20 cellular contexts compared by ENCODE assay signal in the genomic region with DNA sequence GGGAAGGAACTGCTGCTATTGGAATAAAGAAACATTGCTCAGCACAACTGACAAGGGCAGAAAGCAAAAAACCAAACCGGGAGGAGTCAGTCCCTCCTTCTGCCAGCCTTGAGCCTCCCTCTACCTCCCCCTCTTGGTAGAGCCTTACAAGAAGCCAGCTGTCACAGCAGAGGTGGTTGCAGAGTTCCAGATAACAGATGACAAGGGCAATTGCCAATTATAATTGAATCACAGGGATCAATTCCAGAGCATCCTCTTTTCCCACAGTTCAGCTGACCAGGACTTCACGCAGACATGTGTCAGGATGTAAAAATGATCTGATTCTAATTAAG.
A peak's percentile ranks its signal among the peaks of the same experiment; 100 is the strongest.
DNase-seq lines count a peak whose midpoint lies in the region; ATAC-seq and TF ChIP-seq lines count a peak whose summit lies in the region.
"Had no signal": no experiment of that assay in that cellular context is flagged by ENCODE, and none has a peak within 500 bp of the region (broad histone marks: within the 10 kb centered on the region; RNA-seq: fewer than 3 reads in every experiment).

No MANE protein-coding gene starts in this region.

- no peaks in the 10 kb centered on the region for H3K36me3 Mint-ChIP-seq in MCF 10A (ENCODE audit: insufficient read depth, unreplicated experiment)
- H3K36me3 Mint-ChIP-seq: mesothelial cell of epicardium; stimulated activated memory B cell treated with anti-CD40 and anti-IgM and Interleukin-4, amounts not matched to agents 10 μg/mL and 1 μg/mL and 100 μg/mL, for 72 hours had no signal

- no peak for ATAC-seq in left ventricle myocardium superior
- ATAC-seq in HG03095 (IDR thresholded peaks at IDR 0.05; ENCODE audit: unreplicated experiment): no peak
- ATAC-seq: gastroesophageal sphincter; pancreas; stimulated activated memory B cell treated with anti-CD40 and anti-IgM and Interleukin-4, amounts not matched to agents 10 μg/mL and 1 μg/mL and 100 μg/mL, for 72 hours had no signal

- CTCF ChIA-PET in MCF 10A (lab: Yijun Ruan, JAX) (interaction anchor here (0.6 to 0.7 kb wide), 2 partner anchors 11 to 636 kb away, joined by 3 to 4 read pairs; no protein-coding TSS in a partner anchor), mammary epithelial cell (lab: Charles Lee; ENCODE audit: low non-redundant PET) (no interaction called here)

- in situ Hi-C loops in mammary epithelial cell (cut with MboI; ENCODE audit: low sequenced_read_pairs in 2 of 2): no loop called here

- H3K27me3 Mint-ChIP-seq in MCF 10A (ENCODE audit: insufficient read depth, unreplicated experiment): no peaks in the 10 kb centered on the region
- H3K27me3 Mint-ChIP-seq: stimulated activated memory B cell treated with anti-CD40 and anti-IgM and Interleukin-4, amounts not matched to agents 10 μg/mL and 1 μg/mL and 100 μg/mL, for 72 hours had no signal

- no peak overlapping the region for H2AFZ ChIP-seq in mammary epithelial cell (ENCODE audit: low read depth, low read length)

- H3K9me3 Mint-ChIP-seq in MCF 10A (ENCODE audit: unreplicated experiment): no peaks in the 10 kb centered on the region
- H3K9me3 Mint-ChIP-seq: mesothelial cell of epicardium; stimulated activated memory B cell treated with anti-CD40 and anti-IgM and Interleukin-4, amounts not matched to agents 10 μg/mL and 1 μg/mL and 100 μg/mL, for 72 hours had no signal

- H3K9me3 ChIP-seq in mammary epithelial cell (replicated peaks; ENCODE audit: insufficient read depth, low read length): peaks cover 5% of the 10 kb centered on the region
- no peaks in the 10 kb centered on the region for H3K9me3 ChIP-seq in NT2/D1 (ENCODE audit: insufficient read depth, low read length)
- H3K9me3 ChIP-seq: gastroesophageal sphincter, pancreas, upper lobe of left lung had no signal

- intact Hi-C loops in MCF 10A (cut with micrococcal nuclease): no loop called here
- intact Hi-C loops in mammary epithelial cell (cut with micrococcal nuclease): no loop called here
- intact Hi-C loops in left ventricle myocardium superior (cut with micrococcal nuclease): no loop called here

- BruUV-seq in MCF 10A (replicated peaks; lab: Mats Ljungman, UMichigan) (no TSS peak), mammary epithelial cell (replicated peaks; lab: Mats Ljungman, UMichigan) (no TSS peak)

- no peak overlapping the region for H3K27ac Mint-ChIP-seq in MCF 10A (ENCODE audit: low read depth, unreplicated experiment)
- H3K27ac Mint-ChIP-seq: mesothelial cell of epicardium; stimulated activated memory B cell treated with anti-CD40 and anti-IgM and Interleukin-4, amounts not matched to agents 10 μg/mL and 1 μg/mL and 100 μg/mL, for 72 hours had no signal

- no peak overlapping the region for H3K4me3 Mint-ChIP-seq in MCF 10A (ENCODE audit: unreplicated experiment)
- H3K4me3 Mint-ChIP-seq: mesothelial cell of epicardium; stimulated activated memory B cell treated with anti-CD40 and anti-IgM and Interleukin-4, amounts not matched to agents 10 μg/mL and 1 μg/mL and 100 μg/mL, for 72 hours had no signal

- no peak overlapping the region for H3K27ac ChIP-seq in mammary epithelial cell (ENCODE audit: insufficient read depth, low read depth, low read length)
- no peak overlapping the region for H3K27ac ChIP-seq in substantia nigra (ENCODE audit: low read depth, low read length, poor library complexity, severe bottlenecking)
- H3K27ac ChIP-seq: gastroesophageal sphincter, pancreas, upper lobe of left lung had no signal

- no peaks in the 10 kb centered on the region for H4K20me1 ChIP-seq in mammary epithelial cell (ENCODE audit: insufficient read depth, low read length)

- POLR2A ChIA-PET in MCF 10A (lab: Yijun Ruan, JAX): interaction anchor here (0.6 kb wide), 1 partner anchor 23 kb away, joined by 3 read pairs; no protein-coding TSS in a partner anchor

- peak; percentile 25 for DNase-seq in MCF 10A (ENCODE audit: unreplicated experiment)
- no peak for DNase-seq in mammary epithelial cell
- DNase-seq in NT2/D1 (ENCODE audit: low read depth, low spot score): peak; percentile 33
- peak; percentile 35 for DNase-seq in iPS DF 19.7 (ENCODE audit: low read depth, low spot score)
- no peak for DNase-seq in left ventricle myocardium superior
- DNase-seq in cortex of kidney (lab: John Stamatoyannopoulos, UW): no peak
- DNase-seq in substantia nigra (lab: John Stamatoyannopoulos, UW): no peak
- DNase-seq: ACHN; activated CD4-positive, CD25-positive, alpha-beta regulatory T cell treated with anti-CD3 and anti-CD28 coated beads, Interleukin-2, amount 50 U/mL, for 72 hours; activated naive CD4-positive, alpha-beta T cell; NCI-H187; NCI-H510A; pancreas; small intestine; T-helper 2 cell; upper lobe of left lung had no signal

- dilution Hi-C loops in mammary epithelial cell (cut with HindIII; ENCODE audit: low sequenced_read_pairs): no loop called here

- no peaks in the 10 kb centered on the region for H3K27me3 ChIP-seq in mammary epithelial cell (ENCODE audit: insufficient read depth, low read length)
- H3K27me3 ChIP-seq in NT2/D1 (ENCODE audit: insufficient read depth, insufficient read length): no peaks in the 10 kb centered on the region
- H3K27me3 ChIP-seq: gastroesophageal sphincter, pancreas, upper lobe of left lung had no signal

- H3K4me2 ChIP-seq in mammary epithelial cell (ENCODE audit: insufficient read depth, low read depth, low read length): no peak overlapping the region

- WGBS in mammary epithelial cell (ENCODE audit: low coverage, missing lambda C conversion rate): 42% methylated on average over 2 of the region's 2 CpGs

- no peak overlapping the region for H3K4me3 ChIP-seq in mammary epithelial cell (replicated peaks in 1 of 3; ENCODE audit: insufficient read depth in 1 of 3, low read depth in 2 of 3, low read length in 3 of 3)
- H3K4me3 ChIP-seq in NT2/D1 (ENCODE audit: insufficient read length, low read depth): no peak overlapping the region
- H3K4me3 ChIP-seq: gastroesophageal sphincter, pancreas, upper lobe of left lung had no signal

- H3K4me1 ChIP-seq in mammary epithelial cell (ENCODE audit: insufficient read depth, low read length) (no peaks in the 10 kb centered on the region), NT2/D1 (ENCODE audit: insufficient read depth, insufficient read length) (no peaks in the 10 kb centered on the region)
- H3K4me1 ChIP-seq: gastroesophageal sphincter, pancreas, upper lobe of left lung had no signal

- peaks cover 2% of the 10 kb centered on the region for H3K4me1 Mint-ChIP-seq in MCF 10A (ENCODE audit: insufficient read depth, unreplicated experiment)
- H3K4me1 Mint-ChIP-seq: stimulated activated memory B cell treated with anti-CD40 and anti-IgM and Interleukin-4, amounts not matched to agents 10 μg/mL and 1 μg/mL and 100 μg/mL, for 72 hours had no signal

- H3K36me3 ChIP-seq in mammary epithelial cell (ENCODE audit: insufficient read depth, low read length): no peaks in the 10 kb centered on the region
- no peaks in the 10 kb centered on the region for H3K36me3 ChIP-seq in NT2/D1 (ENCODE audit: insufficient read depth, insufficient read length, low read length)
- H3K36me3 ChIP-seq: gastroesophageal sphincter, pancreas, upper lobe of left lung had no signal

- TF ChIP-seq CTCF in MCF 10A (IDR thresholded peaks at IDR 0.05; ENCODE audit: unreplicated experiment): no peak
- no peak for TF ChIP-seq CTCF in mammary epithelial cell (conservative IDR thresholded peaks at IDR 0.05 in 1 of 2, IDR thresholded peaks at IDR 0.05 in 1 of 2; ENCODE audit: extremely low read depth in 1 of 2, insufficient read depth in 1 of 2, low read depth in 1 of 2, low read length in 2 of 2)

- H3K79me2 ChIP-seq in mammary epithelial cell (ENCODE audit: insufficient read depth, low read length): no peaks in the 10 kb centered on the region

- H3K9ac ChIP-seq in mammary epithelial cell (ENCODE audit: insufficient read depth, low read length): no peak overlapping the region
- no peak overlapping the region for H3K9ac ChIP-seq in NT2/D1 (ENCODE audit: insufficient read length, low read depth)

Comparison
In these comparisons a context has a peak if more than half of its experiments do, and no peak if none do; other contexts are left out.
1. DNase-seq: peak in MCF 10A (single experiment), NT2/D1 (single experiment) and iPS DF 19.7 (single experiment); none in mammary epithelial cell (single experiment), left ventricle myocardium superior (single experiment), cortex of kidney (single experiment) and substantia nigra (0 of 49).